28 cellular contexts compared by ENCODE assay signal in the genomic region with DNA sequence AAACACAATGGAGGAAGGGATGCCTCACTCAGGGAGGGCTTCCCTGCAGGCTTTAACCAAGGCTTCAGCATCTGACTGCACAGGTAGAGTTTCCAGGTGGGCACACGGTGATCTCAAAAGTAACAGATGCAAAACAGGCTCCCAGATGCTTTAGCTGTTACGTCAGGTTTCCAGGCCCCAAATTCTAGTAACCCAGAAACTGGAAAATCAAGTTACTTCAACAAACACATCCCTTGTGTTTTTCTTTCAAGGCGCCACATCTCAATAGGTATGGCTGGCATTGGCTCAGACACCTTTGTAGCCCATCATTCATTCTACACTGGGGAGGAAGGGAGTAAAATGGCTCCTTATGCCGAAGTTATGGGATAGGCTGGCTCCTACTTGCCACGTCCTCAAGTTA.
"Had no signal": no experiment of that assay in that cellular context is flagged by ENCODE, and none has a peak within 500 bp of the region (broad histone marks: within the 10 kb centered on the region; RNA-seq: fewer than 3 reads in every experiment).

No MANE protein-coding gene starts in this region.

- H3K4me1 ChIP-seq: left lung, lower lobe of right lung, neural progenitor cell, vagina had no signal

- H3K9me3 ChIP-seq: left lung, lower lobe of right lung, neutrophil, tibial nerve, vagina had no signal

- H3K36me3 ChIP-seq: left lung, lower lobe of right lung, neural progenitor cell, neutrophil, tibial nerve, vagina had no signal

- H3K27me3 ChIP-seq: tibial nerve, vagina had no signal

- H2AFZ ChIP-seq: neural progenitor cell, parathyroid adenoma had no signal

- ATAC-seq: left colon; left lung; lower lobe of right lung; natural killer cell; right cardiac atrium; sciatic nerve; stimulated activated memory B cell treated with anti-CD40 and anti-IgM and Interleukin-4, amounts not matched to agents 10 μg/mL and 1 μg/mL and 100 μg/mL, for 72 hours; stimulated activated naive CD8-positive, alpha-beta T cell treated with anti-CD3 and anti-CD28 coated beads, Interleukin-15, amount 100 ng/mL, for 72 hours had no signal

- DNase-seq: hypothalamus; immature natural killer cell; kidney; left colon; left lung; lower lobe of right lung; mesendoderm; naive B cell; natural killer cell; nephron progenitor cell; occipital lobe; retina; right cardiac atrium; stimulated activated CD4-positive, alpha-beta T cell treated with anti-CD3 and anti-CD28 coated beads, Interleukin-1b, Interleukin-23, amount 100 ng/mL, for 48 hours; stimulated activated CD4-positive, alpha-beta T cell treated with anti-CD3 and anti-CD28 coated beads, Interleukin-2, amount 100 ng/mL, for 48 hours; stimulated activated CD4-positive, alpha-beta T cell treated with anti-CD3 and anti-CD28 coated beads, Interleukin-4, amount 100 ng/mL, for 4 hours; stimulated activated CD8-positive, alpha-beta memory T cell treated with anti-CD3 and anti-CD28 coated beads, Interleukin-4, amount 100 ng/mL, for 48 hours; stimulated activated naive CD4-positive, alpha-beta T cell treated with Interleukin-2 at 50 U/mL for 16 hours; stimulated activated naive CD8-positive, alpha-beta T cell treated with anti-CD3 and anti-CD28 coated beads, Interleukin-15, amount 100 ng/mL, for 72 hours; substantia nigra had no signal

- H3K4me3 ChIP-seq: left lung, lower lobe of right lung, neural progenitor cell, smooth muscle cell, tibial nerve, vagina had no signal

- H3K4me2 ChIP-seq: neural progenitor cell, smooth muscle cell had no signal

- H3K27ac ChIP-seq: left lung, lower lobe of right lung, neural progenitor cell, neutrophil, parathyroid adenoma, tibial nerve, vagina had no signal

- H3K9ac ChIP-seq: neural progenitor cell, parathyroid adenoma had no signal
